8 cellular contexts compared by ENCODE assay signal in the genomic region with DNA sequence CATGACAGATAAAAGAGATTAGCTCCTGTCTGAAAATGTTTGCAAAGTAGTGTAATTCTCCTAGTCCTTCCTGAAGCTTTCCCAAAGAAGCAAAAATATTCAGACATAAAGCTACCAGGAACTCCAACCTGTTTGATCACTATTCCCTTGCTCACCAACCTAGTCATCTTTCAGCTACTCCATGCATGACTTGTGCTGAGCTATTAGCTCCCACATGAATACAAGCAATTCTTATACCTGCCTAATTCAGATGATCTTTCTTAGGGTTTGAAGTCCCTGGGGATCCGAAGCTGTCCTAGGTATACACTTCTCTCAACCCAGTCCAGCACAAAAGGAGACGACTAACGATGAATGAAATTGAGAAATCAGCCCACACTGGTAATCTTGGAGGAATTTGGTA. TPM values are rescaled to one million over a fixed set of nuclear protein-coding genes. Genes with fewer than 3 reads are reported as not detected.
DNase-seq lines count a peak whose midpoint lies in the region; ATAC-seq, FAIRE-seq and TF ChIP-seq lines count a peak whose summit lies in the region.

No MANE protein-coding gene starts in this region.

- ATAC-seq in PC-3: peak; percentile 54
- no peak for ATAC-seq in sciatic nerve

- BruUV-seq in PC-3 (replicated peaks; lab: Mats Ljungman, UMichigan): no TSS peak

- no peaks in the 10 kb centered on the region for H4K20me1 ChIP-seq in PC-3 (ENCODE audit: low read length)

- intact Hi-C loops in PC-3 (cut with micrococcal nuclease) (loop anchor here (2.0 to 10.0 kb wide), 2 partner anchors 26 to 186 kb away; no protein-coding TSS in a partner anchor), sciatic nerve (cut with DNase I) (no loop called here)

- peaks cover 17% of the 10 kb centered on the region for H3K4me1 ChIP-seq in PC-3 (ENCODE audit: insufficient read depth, low read length)
- H3K4me1 ChIP-seq in endodermal cell (ENCODE audit: control insufficient read depth, insufficient read depth, low read length): no peaks in the 10 kb centered on the region

- 44 to 100% methylated on average over 1 to 3 of the region's 3 CpGs for WGBS in endodermal cell (ENCODE audit: insufficient coverage in 1 of 2, insufficient read length in 1 of 2), 2 experiments

- H3K27me3 ChIP-seq in PC-3 (ENCODE audit: low read length): no peaks in the 10 kb centered on the region
- no peaks in the 10 kb centered on the region for H3K27me3 ChIP-seq in endodermal cell (ENCODE audit: control insufficient read depth, insufficient read depth, low read length, poor library complexity, severe bottlenecking)

- H3K9ac ChIP-seq in PC-3 (ENCODE audit: low read length) (peak overlapping the region; percentile 91), endodermal cell (ENCODE audit: extremely low read depth, low read length, poor library complexity, severe bottlenecking) (peak overlapping the region; percentile 99)

- no peak for TF ChIP-seq CTCF in PC-3 (conservative IDR thresholded peaks at IDR 0.05; ENCODE audit: low read depth, low read length)
- no peak for TF ChIP-seq CTCF in endodermal cell (conservative IDR thresholded peaks at IDR 0.05)
- no peak for TF ChIP-seq CTCF in nephron progenitor cell (IDR thresholded peaks at IDR 0.05)

- peak overlapping the region; percentile 91 for H2AFZ ChIP-seq in PC-3 (ENCODE audit: low read length)

- no peaks in the 10 kb centered on the region for H3F3A ChIP-seq in PC-3 (ENCODE audit: low read length, unreplicated experiment)

- no peaks in the 10 kb centered on the region; the same call in 1 of the 2 replicates for H3K36me3 ChIP-seq in PC-3 (ENCODE audit: low read depth, low read length)
- peaks cover 14% of the 10 kb centered on the region for H3K36me3 ChIP-seq in endodermal cell (ENCODE audit: control insufficient read depth, insufficient read depth, low read length)

- CTCF ChIA-PET in PC-3 (lab: Charles Lee): interaction anchor here (0.8 to 2.1 kb wide), 3 partner anchors 21 to 127 kb away, joined by 3 to 7 read pairs (median 4); no protein-coding TSS in a partner anchor

- POLR2A ChIA-PET in PC-3 (lab: Charles Lee; ENCODE audit: unreplicated experiment): interaction anchor here (0.5 to 1.1 kb wide), 3 partner anchors 9 to 283 kb away, joined by 3 to 11 read pairs (median 3); a partner anchor contains a TSS

- peak overlapping the region; percentile 94 for H3K4me3 Mint-ChIP-seq in endodermal cell
- peak overlapping the region; percentile 98 for H3K4me3 Mint-ChIP-seq in nephron progenitor cell

- H3K4me3 ChIP-seq in PC-3 (ENCODE audit: low read length): peak overlapping the region; percentile 73
- peak overlapping the region; percentile 98 for H3K4me3 ChIP-seq in endodermal cell (ENCODE audit: low read length)

- H3K9me2 ChIP-seq in PC-3 (replicated peaks; ENCODE audit: low read length): no peaks in the 10 kb centered on the region

- TF ChIP-seq POLR2A in GM12891 (IDR thresholded peaks at IDR 0.05; ENCODE audit: low read depth, low read length): no peak

- peak overlapping the region; percentile 90 for H3K4me2 ChIP-seq in PC-3 (ENCODE audit: low read length)

- H3K27ac ChIP-seq in PC-3 (ENCODE audit: low read length) (peak overlapping the region; percentile 80), endodermal cell (ENCODE audit: low read depth, low read length) (no peak overlapping the region)

- H3K4me1 Mint-ChIP-seq in endodermal cell (peaks cover 11% of the 10 kb centered on the region), nephron progenitor cell (peaks cover 26% of the 10 kb centered on the region)

- DNase-seq in GM12891 (ENCODE audit: insufficient read length, low spot score) (no peak), PC-3 (peak; percentile 84), endodermal cell (no peak), nephron progenitor cell (no peak), sciatic nerve (ENCODE audit: low spot score) (no peak), CD1c-positive myeloid dendritic cell (ENCODE audit: extremely low spot score) (no peak), NCI-H2196 treated with DMSO at 0.1 percent for 48 hours (lab: John Stamatoyannopoulos, UW; ENCODE audit: unreplicated experiment) (no peak), D341Med (ENCODE audit: low spot score) (no peak)

- peaks cover 26% of the 10 kb centered on the region; the same call in 1 of the 2 replicates for H3K79me2 ChIP-seq in PC-3 (ENCODE audit: low read length)

- H3K9me3 Mint-ChIP-seq in endodermal cell (peaks cover 2% of the 10 kb centered on the region), nephron progenitor cell (peaks cover 6% of the 10 kb centered on the region)

- no peaks in the 10 kb centered on the region for H3K36me3 Mint-ChIP-seq in endodermal cell (ENCODE audit: low read depth)
- H3K36me3 Mint-ChIP-seq in nephron progenitor cell (ENCODE audit: low read depth): peaks cover 4% of the 10 kb centered on the region

- H3K27ac Mint-ChIP-seq in endodermal cell: peak overlapping the region; percentile 86
- H3K27ac Mint-ChIP-seq in nephron progenitor cell: peak overlapping the region; percentile 93

- H3K27me3 Mint-ChIP-seq in endodermal cell (ENCODE audit: insufficient read depth) (no peaks in the 10 kb centered on the region), nephron progenitor cell (ENCODE audit: low read depth, poor library complexity) (peaks cover 6% of the 10 kb centered on the region)

- H3K9me3 ChIP-seq in PC-3 (ENCODE audit: low read length) (no peaks in the 10 kb centered on the region), endodermal cell (ENCODE audit: control insufficient read depth, low read length) (peaks cover 3% of the 10 kb centered on the region)

- FAIRE-seq in GM12891 (lab: Jason Lieb, UNC): peak; percentile 57

TF ChIP-seq in GM12891, 5 proteins besides CTCF, POLR2A, EP300 and RAD21:
- no peak for TF ChIP-seq SPI1 (IDR thresholded peaks at IDR 0.05; ENCODE audit: low read depth, low read length)
- TF ChIP-seq TAF1 (IDR thresholded peaks at IDR 0.05; ENCODE audit: low read depth, low read length): no peak
- TF ChIP-seq POU2F2 (IDR thresholded peaks at IDR 0.05; ENCODE audit: low read depth, low read length): no peak
- no peak for TF ChIP-seq POLR2AphosphoS5 (IDR thresholded peaks at IDR 0.05; ENCODE audit: low read depth, low read length)
- TF ChIP-seq PAX5 (IDR thresholded peaks at IDR 0.05; ENCODE audit: insufficient read depth, low read length, severe bottlenecking): no peak

RNA-seq across cellular contexts. Expression of a gene that starts 0.7 kb away (rescaled TPM):
- 4.8 TPM for polyA plus RNA-seq in GM12891 (2012; ENCODE audit: low read depth, missing spikeins)
- total RNA-seq in PC-3 (2014; rRNA removed): 6.2 and 7.9 TPM in 2 replicates
- 10 to 100 TPM in 1 of 2 donors, 1 to 10 TPM in 1; 7.7 to 21.5 TPM for total RNA-seq in endodermal cell
- polyA plus RNA-seq in endodermal cell (2013, experiment 1 of 2): 21.0 TPM
- 20.6 TPM for polyA plus RNA-seq in endodermal cell (2013, experiment 2 of 2)
- total RNA-seq in sciatic nerve: 17.1 TPM

RNA-seq across cellular contexts. Expression of a gene that starts 35.7 kb away (rescaled TPM):
- 23.3 TPM for polyA plus RNA-seq in GM12891 (2012; ENCODE audit: low read depth, missing spikeins)
- total RNA-seq in PC-3 (2014; rRNA removed) (44.9 and 46.8 TPM in 2 replicates), endodermal cell (10 to 100 TPM; 34.2 to 40.7 TPM), sciatic nerve (46.6 TPM)
- polyA plus RNA-seq in endodermal cell (2013, experiment 1 of 2): 46.5 TPM
- polyA plus RNA-seq in endodermal cell (2013, experiment 2 of 2): 42.6 TPM
